In the genomic region with DNA sequence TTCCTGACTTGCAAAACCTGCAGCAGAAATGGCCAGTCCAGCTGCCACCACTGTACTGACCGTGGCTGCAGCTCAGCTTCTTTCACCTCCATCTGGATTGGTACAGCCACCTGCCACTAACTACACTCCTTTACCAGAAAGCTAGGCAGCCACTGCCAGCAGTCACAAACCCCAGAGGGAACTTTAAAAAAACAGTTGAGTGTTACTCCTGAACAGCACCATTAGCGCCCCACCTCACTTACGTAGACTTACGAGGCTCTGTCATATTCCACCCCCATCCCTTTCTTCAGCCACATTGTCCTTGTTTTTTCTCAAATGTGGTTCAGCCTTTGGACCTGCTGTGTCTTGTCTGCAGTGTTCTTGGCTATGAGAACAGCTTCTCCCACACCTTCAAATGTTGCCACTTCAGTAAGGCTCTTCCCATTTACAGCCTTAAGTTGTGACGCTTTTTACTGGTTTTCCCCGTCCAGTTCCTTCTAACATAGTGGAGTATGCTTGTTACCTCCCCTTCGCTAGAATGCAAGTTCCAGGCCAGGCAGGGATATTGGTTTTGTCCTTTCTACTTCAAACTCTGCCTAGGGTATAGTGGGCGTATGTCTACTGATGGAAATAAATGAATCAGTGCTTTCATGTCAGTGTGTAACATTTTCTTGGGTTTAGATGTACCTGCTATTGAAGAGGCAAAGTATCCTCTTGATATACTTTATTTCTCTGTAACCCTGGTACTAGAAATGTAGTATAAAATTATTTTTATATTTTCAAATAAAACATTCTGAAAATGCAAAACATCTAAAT, we compare ENCODE assay signal across 12 cellular contexts. TPM values are rescaled to one million over a fixed set of nuclear protein-coding genes. Genes with fewer than 3 reads are reported as not detected.
A peak's percentile ranks its signal among the peaks of the same experiment; 100 is the strongest.
DNase-seq lines count a peak whose midpoint lies in the region; ATAC-seq and TF ChIP-seq lines count a peak whose summit lies in the region.
"Had no signal": no experiment of that assay in that cellular context is flagged by ENCODE, and none has a peak within 500 bp of the region (broad histone marks: within the 10 kb centered on the region; RNA-seq: fewer than 3 reads in every experiment).

No MANE protein-coding gene starts in this region.

- POLR2A ChIA-PET in A673 (lab: Charles Lee; ENCODE audit: low non-redundant PET), result no interaction called here

- no peaks in the 10 kb centered on the region for H4K20me1 ChIP-seq in GM23248 (ENCODE audit: insufficient read depth)

- H2AFZ ChIP-seq in GM23248, result no peak overlapping the region

- no peak for TF ChIP-seq CTCF in A673 (conservative IDR thresholded peaks at IDR 0.05; ENCODE audit: low read depth, low read length)
- no peak for TF ChIP-seq CTCF in Calu3 (IDR thresholded peaks at IDR 0.05; ENCODE audit: unreplicated experiment)
- TF ChIP-seq CTCF in right lobe of liver (IDR thresholded peaks at IDR 0.05), result no peak

- no peaks in the 10 kb centered on the region for H3K4me1 ChIP-seq in A673 (ENCODE audit: insufficient read depth, low read length, poor library complexity, severe bottlenecking)
- H3K4me1 ChIP-seq in right lobe of liver, result peaks cover 0 to 27% (median 3%) of the 10 kb centered on the region in 4 donors
- H3K4me1 ChIP-seq in GM23248 (ENCODE audit: insufficient read depth), result no peaks in the 10 kb centered on the region

- H3K4me3 ChIP-seq in A673 (ENCODE audit: low read depth, low read length, poor library complexity, severe bottlenecking), result no peak overlapping the region
- no peak overlapping the region for H3K4me3 ChIP-seq in right lobe of liver
- H3K4me3 ChIP-seq in GM23248, result no peak overlapping the region
- H3K4me3 ChIP-seq: tibial artery had no signal

- no peaks in the 10 kb centered on the region for H3K9me2 ChIP-seq in GM23248 (ENCODE audit: insufficient read depth)

- CTCF ChIA-PET in A673 (lab: Charles Lee) (no interaction called here), Calu3 (lab: Charles Lee) (interaction anchor here (1.0 kb wide), 1 partner anchor 65 kb away, joined by 4 read pairs; no protein-coding TSS in a partner anchor)

- peak overlapping the region; percentile 9 for H3K27ac ChIP-seq in A673 (ENCODE audit: low read depth, low read length, poor library complexity, severe bottlenecking)
- no peak overlapping the region for H3K27ac ChIP-seq in right lobe of liver
- H3K27ac ChIP-seq in GM23248, result no peak overlapping the region
- H3K27ac ChIP-seq: tibial artery had no signal

- H3K36me3 Mint-ChIP-seq in Calu3 (ENCODE audit: insufficient read depth, unreplicated experiment), result peaks cover 95% of the 10 kb centered on the region
- peaks cover 78% of the 10 kb centered on the region for H3K36me3 Mint-ChIP-seq in activated T-helper 2 cell treated with anti-CD3 and anti-CD28 coated beads, Interferon-gamma antibody, Interleukin-2, Interleukin-4, amounts not matched to agents 10 μg/mL and 5 μg/mL and 100 μg/mL, durations not matched to agents 14 hours and 24 hours and 36 hours (ENCODE audit: low read depth)

- H3K4me2 ChIP-seq in GM23248 (ENCODE audit: unreplicated experiment), result no peak overlapping the region

- H3K27me3 Mint-ChIP-seq in Calu3 (ENCODE audit: unreplicated experiment), result no peaks in the 10 kb centered on the region
- no peaks in the 10 kb centered on the region for H3K27me3 Mint-ChIP-seq in activated T-helper 2 cell treated with anti-CD3 and anti-CD28 coated beads, Interferon-gamma antibody, Interleukin-2, Interleukin-4, amounts not matched to agents 10 μg/mL and 5 μg/mL and 100 μg/mL, durations not matched to agents 14 hours and 24 hours and 36 hours (ENCODE audit: low read depth)

- peaks cover 68% of the 10 kb centered on the region for H3K79me2 ChIP-seq in GM23248 (ENCODE audit: insufficient read depth)

- H3K36me3 ChIP-seq in A673 (ENCODE audit: insufficient read depth, low read length, poor library complexity, severe bottlenecking) (peaks cover 57% of the 10 kb centered on the region), right lobe of liver (peaks cover 0 to 57% (median 26%) of the 10 kb centered on the region in 4 donors), GM23248 (ENCODE audit: low read depth) (peaks cover 60% of the 10 kb centered on the region)

- BruUV-seq in A673 (replicated peaks; lab: Mats Ljungman, UMichigan) (no TSS peak), Calu3 (replicated peaks; lab: Mats Ljungman, UMichigan) (no TSS peak)

- TF ChIP-seq POLR2A in right lobe of liver (IDR thresholded peaks at IDR 0.05), result no peak

- ATAC-seq in right lobe of liver, result peak; percentile 5 to 32 (median 10)

- intact Hi-C loops in A673 (cut with micrococcal nuclease; ENCODE audit: unreplicated experiment) (no loop called here), Calu3 (cut with micrococcal nuclease; ENCODE audit: unreplicated experiment) (no loop called here), right lobe of liver (cut with DNase I) (no loop called here)
- intact Hi-C loops in activated T-helper 2 cell treated with anti-CD3 and anti-CD28 coated beads, Interferon-gamma antibody, Interleukin-2, Interleukin-4, amounts not matched to agents 10 μg/mL and 5 μg/mL and 100 μg/mL, durations not matched to agents 14 hours and 24 hours and 36 hours (cut with micrococcal nuclease), result loop anchor here (5.0 kb wide), 1 partner anchor 33 kb away; a partner anchor contains a TSS

- in situ Hi-C loops in GM23248 (cut with MboI), result no loop called here

- H3K9me3 ChIP-seq in A673 (ENCODE audit: low read depth, low read length, poor library complexity, severe bottlenecking), result no peaks in the 10 kb centered on the region
- no peaks in the 10 kb centered on the region for H3K9me3 ChIP-seq in right lobe of liver
- no peaks in the 10 kb centered on the region for H3K9me3 ChIP-seq in GM23248 (ENCODE audit: low read depth)
- H3K9me3 ChIP-seq: tibial artery had no signal

- H3K27ac Mint-ChIP-seq in Calu3 (ENCODE audit: unreplicated experiment), result peak overlapping the region; percentile 88
- H3K27ac Mint-ChIP-seq in activated T-helper 2 cell treated with anti-CD3 and anti-CD28 coated beads, Interferon-gamma antibody, Interleukin-2, Interleukin-4, amounts not matched to agents 10 μg/mL and 5 μg/mL and 100 μg/mL, durations not matched to agents 14 hours and 24 hours and 36 hours, result peak overlapping the region; percentile 65

- DNase-seq in A673 (ENCODE audit: low spot score) (no peak), Calu3 (no peak), right lobe of liver (no peak), DMS114 treated with DMSO at 0.1 percent for 48 hours (lab: John Stamatoyannopoulos, UW; ENCODE audit: unreplicated experiment) (no peak), NCI-H2029 (lab: John Stamatoyannopoulos, UW) (no peak), GM23248 (no peak), amniotic stem cell (lab: John Stamatoyannopoulos, UW) (no peak)
- DNase-seq in activated T-helper 2 cell treated with anti-CD3 and anti-CD28 coated beads, Interferon-gamma antibody, Interleukin-2, Interleukin-4, amounts not matched to agents 10 μg/mL and 5 μg/mL and 100 μg/mL, durations not matched to agents 14 hours and 24 hours and 36 hours (ENCODE audit: low spot score), result no peak
- DNase-seq: NCI-H748 treated with DMSO at 0.1 percent for 48 hours; stimulated activated CD4-positive, alpha-beta T cell treated with anti-CD3 and anti-CD28 coated beads, Interleukin-4, amount 100 ng/mL, for 24 hours; T-helper 9 cell; tibial artery had no signal

- H3K4me1 Mint-ChIP-seq in Calu3 (ENCODE audit: low read depth, unreplicated experiment), result peaks cover 27% of the 10 kb centered on the region
- peaks cover 43% of the 10 kb centered on the region for H3K4me1 Mint-ChIP-seq in activated T-helper 2 cell treated with anti-CD3 and anti-CD28 coated beads, Interferon-gamma antibody, Interleukin-2, Interleukin-4, amounts not matched to agents 10 μg/mL and 5 μg/mL and 100 μg/mL, durations not matched to agents 14 hours and 24 hours and 36 hours (ENCODE audit: low read depth)

- H3K27me3 ChIP-seq in A673 (replicated peaks; ENCODE audit: insufficient read depth, low read depth, low read length, poor library complexity), result no peaks in the 10 kb centered on the region
- no peaks in the 10 kb centered on the region for H3K27me3 ChIP-seq in right lobe of liver
- no peaks in the 10 kb centered on the region for H3K27me3 ChIP-seq in GM23248 (replicated peaks; ENCODE audit: insufficient read depth)
- H3K27me3 ChIP-seq: tibial artery had no signal

- 94% methylated on average over 8 of the region's 8 CpGs for WGBS in right lobe of liver (ENCODE audit: insufficient coverage, low coverage, low lambda C conversion rate, missing lambda C conversion rate)
- WGBS in GM23248 (ENCODE audit: low coverage in 1 of 2, low lambda C conversion rate in 2 of 2, missing lambda C conversion rate in 2 of 2), 2 experiments, result 93% methylated on average over 8 of the region's 8 CpGs

- H3F3A ChIP-seq in GM23248 (ENCODE audit: insufficient read depth), result peaks cover 86% of the 10 kb centered on the region

- H3K9me3 Mint-ChIP-seq in Calu3 (ENCODE audit: low read depth, unreplicated experiment), result no peaks in the 10 kb centered on the region
- no peaks in the 10 kb centered on the region for H3K9me3 Mint-ChIP-seq in activated T-helper 2 cell treated with anti-CD3 and anti-CD28 coated beads, Interferon-gamma antibody, Interleukin-2, Interleukin-4, amounts not matched to agents 10 μg/mL and 5 μg/mL and 100 μg/mL, durations not matched to agents 14 hours and 24 hours and 36 hours

- H3K9ac ChIP-seq in GM23248, result no peak overlapping the region

- H3K4me3 Mint-ChIP-seq in Calu3 (ENCODE audit: low read depth, unreplicated experiment), result no peak overlapping the region
- H3K4me3 Mint-ChIP-seq in activated T-helper 2 cell treated with anti-CD3 and anti-CD28 coated beads, Interferon-gamma antibody, Interleukin-2, Interleukin-4, amounts not matched to agents 10 μg/mL and 5 μg/mL and 100 μg/mL, durations not matched to agents 14 hours and 24 hours and 36 hours (ENCODE audit: low read depth), result no peak overlapping the region

RNA-seq across cellular contexts. Expression of a gene that starts 17.1 kb away (rescaled TPM):
- total RNA-seq in A673 (2021) (454 and 462 TPM in 2 replicates), Calu3 (2022) (212 and 234 TPM in 2 replicates), right lobe of liver (10 to 100 TPM; 22.4 to 70.4 (median 54.8) TPM)
- 322 and 323 TPM in 2 replicates for total RNA-seq in activated T-helper 2 cell treated with anti-CD3 and anti-CD28 coated beads, Interferon-gamma antibody, Interleukin-2, Interleukin-4, amounts not matched to agents 10 μg/mL and 5 μg/mL and 100 μg/mL, durations not matched to agents 14 hours and 24 hours and 36 hours
- total RNA-seq in GM23248 (2014; rRNA removed; shearing (Covaris generic)), result 15.0 and 19.7 TPM in 2 replicates
- polyA plus RNA-seq in GM23248 (2016; fragmentation: Nextera tagmentation; extraction: Ambion mirVana), result 47.1 and 51.0 TPM in 2 replicates

RNA-seq across cellular contexts. Expression of a gene that starts 34.9 kb away (rescaled TPM):
- total RNA-seq in A673 (2021), result 72.7 and 80.0 TPM in 2 replicates
- 118 and 128 TPM in 2 replicates for total RNA-seq in Calu3 (2022)
- 55.8 and 56.2 TPM in 2 replicates for total RNA-seq in activated T-helper 2 cell treated with anti-CD3 and anti-CD28 coated beads, Interferon-gamma antibody, Interleukin-2, Interleukin-4, amounts not matched to agents 10 μg/mL and 5 μg/mL and 100 μg/mL, durations not matched to agents 14 hours and 24 hours and 36 hours
- total RNA-seq in right lobe of liver, result 10 to 100 TPM; 27.9 to 83.6 (median 35.6) TPM
- 62.0 and 77.4 TPM in 2 replicates for total RNA-seq in GM23248 (2014; rRNA removed; shearing (Covaris generic))
- polyA plus RNA-seq in GM23248 (2016; fragmentation: Nextera tagmentation; extraction: Ambion mirVana), result 116 and 123 TPM in 2 replicates
